1 cellular context compared by ENCODE assay signal in genomic region chr4:39365931-39366771, GRCh38.
TF ChIP-seq lines count a peak whose summit lies in the region.

Gene RFC1, minus strand, starts transcription at chr4:39366362. Its CDS starts 121 bp downstream, at chr4:39366241.

TF ChIP-seq in K562, 482 proteins besides CTCF, POLR2A, EP300 and RAD21 (continued from another document and continues in another):
- TF ChIP-seq CEBPZ (IDR thresholded peaks at IDR 0.05; ENCODE audit: borderline replicate concordance, low read depth, low read length) (no peak), ETV6 (IDR thresholded peaks at IDR 0.05; ENCODE audit: borderline replicate concordance in 1 of 2, low read depth in 2 of 2, low read length in 1 of 2) (no peak), ETV6 (CRISPR knock-in tag; IDR thresholded peaks at IDR 0.05; ENCODE audit: borderline replicate concordance) (peak; percentile 92), ETV1 (tag; conservative IDR thresholded peaks at IDR 0.05; ENCODE audit: low read depth) (peak; percentile 69), MCM5 (IDR thresholded peaks at IDR 0.05; ENCODE audit: low read depth) (no peak), E2F1 (CRISPR knock-in tag; IDR thresholded peaks at IDR 0.05) (peak; percentile 98), ZNF518B (CRISPR knock-in tag; IDR thresholded peaks at IDR 0.05) (no peak), ZFP91 (CRISPR knock-in tag; IDR thresholded peaks at IDR 0.05) (peak; percentile 29; the same call in 1 of the 2 replicates), ZKSCAN8 (CRISPR knock-in tag; IDR thresholded peaks at IDR 0.05) (no peak), PHTF2 (CRISPR knock-in tag; IDR thresholded peaks at IDR 0.05) (no peak), SMARCA5 (IDR thresholded peaks at IDR 0.05) (no peak), SMAD3 (CRISPR knock-in tag; conservative IDR thresholded peaks at IDR 0.05) (no peak), BHLHE40 (IDR thresholded peaks at IDR 0.05; ENCODE audit: low read length) (peak; percentile 50; the same call in 1 of the 2 replicates), ZNF584 (CRISPR knock-in tag; IDR thresholded peaks at IDR 0.05; ENCODE audit: low read depth) (peak; percentile 48; the same call in 1 of the 2 replicates), POU5F1 (IDR thresholded peaks at IDR 0.05; ENCODE audit: borderline replicate concordance, low read depth, low read length, partially characterized antibody) (no peak), MED1 (CRISPR knock-in tag; IDR thresholded peaks at IDR 0.05; ENCODE audit: borderline replicate concordance) (no peak), CEBPB (tag; IDR thresholded peaks at IDR 0.05) (no peak), POLR2H (tag; IDR thresholded peaks at IDR 0.05; ENCODE audit: low read depth) (peak; percentile 70), ELK1 (CRISPR knock-in tag; IDR thresholded peaks at IDR 0.05) (no peak), GABPB1 (CRISPR knock-in tag; IDR thresholded peaks at IDR 0.05) (peak; percentile 89), E4F1 (CRISPR knock-in tag; IDR thresholded peaks at IDR 0.05; ENCODE audit: borderline replicate concordance) (no peak), MTA2 (IDR thresholded peaks at IDR 0.05; ENCODE audit: low read depth) (no peak), TFE3 (CRISPR knock-in tag; IDR thresholded peaks at IDR 0.05) (no peak), SMARCB1 (IDR thresholded peaks at IDR 0.05; ENCODE audit: insufficient read length, low read depth) (no peak), ZNF644 (tag; IDR thresholded peaks at IDR 0.05; ENCODE audit: low read depth) (no peak; the same call in 1 of the 2 replicates), ZBTB26 (CRISPR knock-in tag; IDR thresholded peaks at IDR 0.05) (peak; percentile 19; the same call in 1 of the 2 replicates), AFF1 (IDR thresholded peaks at IDR 0.05; ENCODE audit: low read depth in 1 of 2, partially characterized antibody in 2 of 2) (no peak), ZHX1 (conservative IDR thresholded peaks at IDR 0.05; ENCODE audit: low read length) (no peak), ZNF24 (IDR thresholded peaks at IDR 0.05) (0 out of 2 replicates have a peak, but pooled peaks have one; percentile 52), CCNT2 (IDR thresholded peaks at IDR 0.05; ENCODE audit: borderline replicate concordance, extremely low read depth, insufficient read length, low read depth, low read length) (peak; percentile 67), ZNF668 (CRISPR knock-in tag; IDR thresholded peaks at IDR 0.05) (no peak)
